11 cellular contexts compared by ENCODE assay signal in genomic region chr13:74325106-74325505, GRCh38.
DNase-seq lines count a peak whose midpoint lies in the region; ATAC-seq and TF ChIP-seq lines count a peak whose summit lies in the region.
"Had no signal": no experiment of that assay in that cellular context is flagged by ENCODE, and none has a peak within 500 bp of the region (broad histone marks: within the 10 kb centered on the region; RNA-seq: fewer than 3 reads in every experiment).

No MANE protein-coding gene starts in this region.

- ATAC-seq in Right ventricle myocardium inferior, result peak; percentile 50
- no peak for ATAC-seq in GM18867 (IDR thresholded peaks at IDR 0.05; ENCODE audit: unreplicated experiment)
- ATAC-seq: K562, psoas muscle had no signal

- peaks cover 10% of the 10 kb centered on the region for H3K4me1 Mint-ChIP-seq in type B pancreatic cell (ENCODE audit: unreplicated experiment)

- no peaks in the 10 kb centered on the region for H3K9me3 Mint-ChIP-seq in type B pancreatic cell

- H3K27me3 Mint-ChIP-seq in type B pancreatic cell, result no peaks in the 10 kb centered on the region

- no peaks in the 10 kb centered on the region for H3K36me3 Mint-ChIP-seq in type B pancreatic cell

- H3K4me3 ChIP-seq in right atrium auricular region (peak overlapping the region in 1 of 2 donors; percentile 5), thyroid gland (replicated peaks in 1 of 3) (no peak overlapping the region)
- H3K4me3 ChIP-seq: K562, psoas muscle had no signal

- no peaks in the 10 kb centered on the region for H3K36me3 ChIP-seq in right atrium auricular region
- H3K36me3 ChIP-seq in thyroid gland, result no peaks in the 10 kb centered on the region

- intact Hi-C loops in Right ventricle myocardium inferior (cut with DNase I) (no loop called here), thyroid gland (cut with DNase I) (no loop called here)

- no peak overlapping the region for H3K27ac ChIP-seq in right atrium auricular region
- H3K27ac ChIP-seq in thyroid gland, result no peak overlapping the region
- H3K27ac ChIP-seq: psoas muscle had no signal

- no peaks in the 10 kb centered on the region for H3K9me3 ChIP-seq in right atrium auricular region
- no peaks in the 10 kb centered on the region for H3K9me3 ChIP-seq in thyroid gland
- H3K9me3 ChIP-seq: psoas muscle had no signal

- H3K4me1 ChIP-seq in right atrium auricular region, result peaks cover 0 to 6% of the 10 kb centered on the region in 2 donors
- H3K4me1 ChIP-seq in thyroid gland, result no peaks in the 10 kb centered on the region
- H3K4me1 ChIP-seq: psoas muscle had no signal

- TF ChIP-seq CTCF in right atrium auricular region (IDR thresholded peaks at IDR 0.05) (no peak), thyroid gland (IDR thresholded peaks at IDR 0.05) (no peak), type B pancreatic cell (conservative IDR thresholded peaks at IDR 0.05) (no peak)

- no peak for TF ChIP-seq POLR2A in thyroid gland (IDR thresholded peaks at IDR 0.05)

- H3K27me3 ChIP-seq in right atrium auricular region (no peaks in the 10 kb centered on the region), thyroid gland (no peaks in the 10 kb centered on the region)

- DNase-seq in Right ventricle myocardium inferior (ENCODE audit: missing footprints), result no peak
- no peak for DNase-seq in right atrium auricular region (ENCODE audit: low spot score)
- peak; percentile 1 for DNase-seq in RKO (ENCODE audit: low spot score)
- DNase-seq in globus pallidus (ENCODE audit: low spot score), result peak; percentile 43
- peak; percentile 24 to 25 for DNase-seq in thyroid gland
- no peak for DNase-seq in type B pancreatic cell (ENCODE audit: extremely low spot score, unreplicated experiment)
- DNase-seq in effector CD4-positive, alpha-beta T cell, result no peak
- DNase-seq: activated CD4-positive, CD25-positive, alpha-beta regulatory T cell; psoas muscle had no signal

- H3K27ac Mint-ChIP-seq in type B pancreatic cell, result no peak overlapping the region

- H3K4me3 Mint-ChIP-seq in type B pancreatic cell, result no peak overlapping the region

- WGBS in thyroid gland, 2 donors, result 13 to 22% methylated on average over 3 of the region's 3 CpGs

Comparison
In these comparisons a context has a peak if more than half of its experiments do, and no peak if none do; other contexts are left out.
1. DNase-seq: peak in RKO (single experiment), globus pallidus (single experiment) and thyroid gland (2 of 2); none in Right ventricle myocardium inferior (single experiment), right atrium auricular region (single experiment), type B pancreatic cell (single experiment) and effector CD4-positive, alpha-beta T cell (single experiment).